In the genomic region with DNA sequence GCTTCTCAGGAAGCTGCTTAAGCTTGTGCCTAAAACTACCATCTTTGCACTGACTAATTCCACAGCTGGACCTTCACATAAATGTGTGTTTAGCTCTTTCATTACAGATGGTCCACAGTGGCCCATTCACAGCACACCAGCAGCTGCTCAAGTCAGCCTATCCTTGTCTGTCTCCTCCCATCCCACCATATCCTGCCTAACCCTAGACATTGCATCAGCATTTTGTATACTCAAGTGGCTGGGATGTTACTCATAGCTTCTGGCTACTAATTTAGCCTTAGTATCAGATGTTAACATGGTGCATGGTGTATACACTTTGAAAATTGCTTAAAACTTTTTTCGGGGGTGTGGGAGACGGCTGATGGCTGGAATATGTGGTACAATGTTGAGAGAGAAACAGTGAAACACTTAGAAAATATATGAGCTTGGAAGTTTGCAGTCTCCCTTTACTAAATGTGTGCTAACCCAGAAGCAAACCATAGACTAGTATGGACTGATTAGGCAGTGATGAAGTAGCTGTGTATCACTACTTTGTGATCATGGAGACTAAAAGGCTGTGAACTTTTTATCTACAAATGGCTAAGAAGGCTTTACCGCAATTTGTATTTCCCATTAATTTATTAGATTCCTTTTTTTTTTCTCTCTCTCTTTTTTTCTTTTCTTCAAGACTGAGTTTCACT, we compare ENCODE assay signal across 1 cellular context.
TF ChIP-seq lines count a peak whose summit lies in the region.

No MANE protein-coding gene starts in this region.

TF ChIP-seq in K562, 482 proteins besides CTCF, POLR2A, EP300 and RAD21 (continued from another document):
- TF ChIP-seq ZHX1 (conservative IDR thresholded peaks at IDR 0.05; ENCODE audit: low read length) (no peak), SNRNP70 (optimal IDR thresholded peaks at IDR 0.05; ENCODE audit: low read depth, low read length) (no peak), FOSL1 (tag; conservative IDR thresholded peaks at IDR 0.05) (peak; percentile 67), PHB (CRISPR knock-in tag; IDR thresholded peaks at IDR 0.05) (no peak), JUND (IDR thresholded peaks at IDR 0.05; ENCODE audit: borderline replicate concordance, low read depth, low read length) (peak; percentile 53; the same call in 1 of the 2 replicates), JUND (tag; IDR thresholded peaks at IDR 0.05; ENCODE audit: borderline replicate concordance, low read depth, low read length) (peak; percentile 15; the same call in 1 of the 3 replicates), NCOA1 (IDR thresholded peaks at IDR 0.05; ENCODE audit: low read depth) (no peak), NCOA4 (IDR thresholded peaks at IDR 0.05; ENCODE audit: partially characterized antibody) (no peak), ASH1L (IDR thresholded peaks at IDR 0.05; ENCODE audit: borderline replicate concordance, low read depth, partially characterized antibody) (no peak), GABPB2 (CRISPR knock-in tag; conservative IDR thresholded peaks at IDR 0.05) (no peak), MAFG (tag; conservative IDR thresholded peaks at IDR 0.05) (0 out of 2 replicates have a peak, but pooled peaks have one; percentile 10), GTF2B (IDR thresholded peaks at IDR 0.05; ENCODE audit: extremely low read depth, insufficient read length) (no peak)
- TF ChIP-seq, protein P1, sequence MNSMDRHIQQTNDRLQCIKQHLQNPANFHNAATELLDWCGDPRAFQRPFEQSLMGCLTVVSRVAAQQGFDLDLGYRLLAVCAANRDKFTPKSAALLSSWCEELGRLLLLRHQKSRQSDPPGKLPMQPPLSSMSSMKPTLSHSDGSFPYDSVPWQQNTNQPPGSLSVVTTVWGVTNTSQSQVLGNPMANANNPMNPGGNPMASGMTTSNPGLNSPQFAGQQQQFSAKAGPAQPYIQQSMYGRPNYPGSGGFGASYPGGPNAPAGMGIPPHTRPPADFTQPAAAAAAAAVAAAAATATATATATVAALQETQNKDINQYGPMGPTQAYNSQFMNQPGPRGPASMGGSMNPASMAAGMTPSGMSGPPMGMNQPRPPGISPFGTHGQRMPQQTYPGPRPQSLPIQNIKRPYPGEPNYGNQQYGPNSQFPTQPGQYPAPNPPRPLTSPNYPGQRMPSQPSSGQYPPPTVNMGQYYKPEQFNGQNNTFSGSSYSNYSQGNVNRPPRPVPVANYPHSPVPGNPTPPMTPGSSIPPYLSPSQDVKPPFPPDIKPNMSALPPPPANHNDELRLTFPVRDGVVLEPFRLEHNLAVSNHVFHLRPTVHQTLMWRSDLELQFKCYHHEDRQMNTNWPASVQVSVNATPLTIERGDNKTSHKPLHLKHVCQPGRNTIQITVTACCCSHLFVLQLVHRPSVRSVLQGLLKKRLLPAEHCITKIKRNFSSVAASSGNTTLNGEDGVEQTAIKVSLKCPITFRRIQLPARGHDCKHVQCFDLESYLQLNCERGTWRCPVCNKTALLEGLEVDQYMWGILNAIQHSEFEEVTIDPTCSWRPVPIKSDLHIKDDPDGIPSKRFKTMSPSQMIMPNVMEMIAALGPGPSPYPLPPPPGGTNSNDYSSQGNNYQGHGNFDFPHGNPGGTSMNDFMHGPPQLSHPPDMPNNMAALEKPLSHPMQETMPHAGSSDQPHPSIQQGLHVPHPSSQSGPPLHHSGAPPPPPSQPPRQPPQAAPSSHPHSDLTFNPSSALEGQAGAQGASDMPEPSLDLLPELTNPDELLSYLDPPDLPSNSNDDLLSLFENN (IDR thresholded peaks at IDR 0.05; ENCODE audit: low read depth in 2 of 2, low read length in 2 of 2), result no peak
